ENCODE assay signal across 28 cellular contexts in the genomic region with DNA sequence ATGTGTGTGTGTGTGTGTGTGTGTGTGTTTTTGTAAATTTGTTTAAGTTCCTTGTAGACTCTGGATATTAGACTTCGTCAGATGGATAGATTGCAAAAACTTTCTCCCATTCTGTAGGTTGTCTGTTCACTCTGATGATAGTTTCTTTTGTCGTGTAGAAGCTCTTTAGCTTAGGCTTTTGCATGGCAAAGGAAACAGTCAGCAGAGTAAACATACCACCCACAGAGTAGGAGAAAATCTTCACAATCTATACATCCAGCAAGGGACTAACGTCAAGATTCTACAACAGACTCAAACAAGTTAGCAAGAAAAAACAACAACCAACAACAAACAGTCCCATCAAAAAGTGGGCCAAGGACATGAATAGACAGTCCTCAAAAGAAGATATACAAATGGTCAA.
"Had no signal": no experiment of that assay in that cellular context is flagged by ENCODE, and none has a peak within 500 bp of the region (broad histone marks: within the 10 kb centered on the region; RNA-seq: fewer than 3 reads in every experiment).

No MANE protein-coding gene starts in this region.

- ATAC-seq: activated CD4-positive, alpha-beta T cell treated with anti-CD3 and anti-CD28 coated beads for 36 hours; activated CD4-positive, CD25-positive, alpha-beta regulatory T cell treated with anti-CD3 and anti-CD28 coated beads, Interleukin-2, amount 50 U/mL, for 24 hours; activated CD8-positive, alpha-beta memory T cell treated with anti-CD3 and anti-CD28 coated beads, Interleukin-2, amount 10 ng/mL, durations not matched to agents 7 days and 5 days; activated CD8-positive, alpha-beta T cell treated with anti-CD3 and anti-CD28 coated beads, Interleukin-2, amount 10 ng/mL, durations not matched to agents 7 days and 5 days; esophagus mucosa had no signal

- H3K36me3 ChIP-seq: brain microvascular endothelial cell had no signal

- H3K36me3 Mint-ChIP-seq: activated CD4-positive, alpha-beta memory T cell treated with anti-CD3 and anti-CD28 coated beads for 36 hours; activated CD8-positive, alpha-beta memory T cell treated with anti-CD3 and anti-CD28 coated beads, Interleukin-2, amount 10 ng/mL, durations not matched to agents 7 days and 5 days; activated naive CD4-positive, alpha-beta T cell treated with anti-CD3 and anti-CD28 coated beads, Interleukin-2, amount 50 U/mL, for 24 hours; activated naive CD8-positive, alpha-beta T cell treated with anti-CD3 and anti-CD28 coated beads for 36 hours had no signal

- H3K9me3 Mint-ChIP-seq: activated CD4-positive, alpha-beta memory T cell treated with anti-CD3 and anti-CD28 coated beads for 36 hours; activated CD4-positive, alpha-beta T cell treated with anti-CD3 and anti-CD28 coated beads, Interleukin-2, amount 10 ng/mL, durations not matched to agents 24 days and 14 days; activated naive CD8-positive, alpha-beta T cell treated with anti-CD3 and anti-CD28 coated beads for 36 hours; activated T-helper 1 cell treated with anti-CD3 and anti-CD28 coated beads, Interleukin-12 subunit alpha, Interleukin-12 subunit beta, Interleukin-2, Interleukin-4 antibody, amounts not matched to agents 30 ng/mL and 10 ng/mL and 1 ng/mL, durations not matched to agents 14 hours and 24 hours and 36 hours; activated T-helper 2 cell treated with anti-CD3 and anti-CD28 coated beads, Interferon-gamma antibody, Interleukin-2, Interleukin-4, amounts not matched to agents 10 μg/mL and 5 μg/mL and 100 μg/mL, durations not matched to agents 14 hours and 24 hours and 36 hours; central memory CD8-positive, alpha-beta T cell; dendritic cell treated with granulocyte-macrophage colony-stimulating factor and Interleukin-4, amounts not matched to agents 40 ng/mL and 50 ng/mL, for 4 days had no signal

- H3K4me3 Mint-ChIP-seq: activated B cell treated with CpG ODN at 0.5 μM for 24 hours; activated CD4-positive, alpha-beta memory T cell treated with anti-CD3 and anti-CD28 coated beads for 36 hours; activated CD4-positive, alpha-beta T cell treated with anti-CD3 and anti-CD28 coated beads for 36 hours; activated CD4-positive, alpha-beta T cell treated with anti-CD3 and anti-CD28 coated beads, Interleukin-2, amount 10 ng/mL, durations not matched to agents 24 days and 14 days; activated CD8-positive, alpha-beta memory T cell treated with anti-CD3 and anti-CD28 coated beads, Interleukin-2, amount 10 ng/mL, durations not matched to agents 7 days and 5 days; activated CD8-positive, alpha-beta T cell treated with anti-CD3 and anti-CD28 coated beads, Interleukin-2, amount 10 ng/mL, durations not matched to agents 7 days and 5 days; activated naive CD4-positive, alpha-beta T cell treated with anti-CD3 and anti-CD28 coated beads for 36 hours; activated naive CD4-positive, alpha-beta T cell treated with anti-CD3 and anti-CD28 coated beads, Interleukin-2, amount 50 U/mL, for 24 hours; activated naive CD8-positive, alpha-beta T cell treated with anti-CD3 and anti-CD28 coated beads for 36 hours; activated T-helper 1 cell treated with anti-CD3 and anti-CD28 coated beads, Interleukin-12 subunit alpha, Interleukin-12 subunit beta, Interleukin-2, Interleukin-4 antibody, amounts not matched to agents 30 ng/mL and 10 ng/mL and 1 ng/mL, durations not matched to agents 14 hours and 24 hours and 36 hours; central memory CD8-positive, alpha-beta T cell; dendritic cell treated with granulocyte-macrophage colony-stimulating factor and Interleukin-4, amounts not matched to agents 40 ng/mL and 50 ng/mL, for 4 days; endodermal cell had no signal

- H3K27me3 Mint-ChIP-seq: activated B cell treated with CpG ODN at 0.5 μM for 24 hours; activated CD4-positive, alpha-beta memory T cell treated with anti-CD3 and anti-CD28 coated beads for 36 hours; activated CD4-positive, alpha-beta T cell treated with anti-CD3 and anti-CD28 coated beads for 36 hours; activated CD4-positive, alpha-beta T cell treated with anti-CD3 and anti-CD28 coated beads, Interleukin-2, amount 10 ng/mL, durations not matched to agents 24 days and 14 days; activated CD8-positive, alpha-beta memory T cell treated with anti-CD3 and anti-CD28 coated beads, Interleukin-2, amount 10 ng/mL, durations not matched to agents 7 days and 5 days; activated naive CD8-positive, alpha-beta T cell treated with anti-CD3 and anti-CD28 coated beads for 36 hours; central memory CD8-positive, alpha-beta T cell; dendritic cell treated with granulocyte-macrophage colony-stimulating factor and Interleukin-4, amounts not matched to agents 40 ng/mL and 50 ng/mL, for 4 days had no signal

- H3K27ac ChIP-seq: brain microvascular endothelial cell, coronary artery, dorsolateral prefrontal cortex, VCaP had no signal

- H3K4me1 Mint-ChIP-seq: activated B cell treated with CpG ODN at 0.5 μM for 24 hours; activated CD4-positive, alpha-beta T cell treated with anti-CD3 and anti-CD28 coated beads for 36 hours; activated CD4-positive, alpha-beta T cell treated with anti-CD3 and anti-CD28 coated beads, Interleukin-2, amount 10 ng/mL, durations not matched to agents 24 days and 14 days; activated CD8-positive, alpha-beta memory T cell treated with anti-CD3 and anti-CD28 coated beads, Interleukin-2, amount 10 ng/mL, durations not matched to agents 7 days and 5 days; activated naive CD4-positive, alpha-beta T cell treated with anti-CD3 and anti-CD28 coated beads, Interleukin-2, amount 50 U/mL, for 24 hours; activated naive CD8-positive, alpha-beta T cell treated with anti-CD3 and anti-CD28 coated beads for 36 hours; central memory CD8-positive, alpha-beta T cell had no signal

- H3K27me3 ChIP-seq: brain microvascular endothelial cell had no signal

- H3K27ac Mint-ChIP-seq: activated B cell treated with CpG ODN at 0.5 μM for 24 hours; activated CD4-positive, alpha-beta memory T cell treated with anti-CD3 and anti-CD28 coated beads for 36 hours; activated CD4-positive, alpha-beta T cell treated with anti-CD3 and anti-CD28 coated beads for 36 hours; activated CD4-positive, alpha-beta T cell treated with anti-CD3 and anti-CD28 coated beads, Interleukin-2, amount 10 ng/mL, durations not matched to agents 24 days and 14 days; activated CD8-positive, alpha-beta memory T cell treated with anti-CD3 and anti-CD28 coated beads, Interleukin-2, amount 10 ng/mL, durations not matched to agents 7 days and 5 days; activated CD8-positive, alpha-beta T cell treated with anti-CD3 and anti-CD28 coated beads, Interleukin-2, amount 10 ng/mL, durations not matched to agents 7 days and 5 days; activated naive CD4-positive, alpha-beta T cell treated with anti-CD3 and anti-CD28 coated beads for 36 hours; activated naive CD4-positive, alpha-beta T cell treated with anti-CD3 and anti-CD28 coated beads, Interleukin-2, amount 50 U/mL, for 24 hours; activated naive CD8-positive, alpha-beta T cell treated with anti-CD3 and anti-CD28 coated beads for 36 hours; activated T-helper 1 cell treated with anti-CD3 and anti-CD28 coated beads, Interleukin-12 subunit alpha, Interleukin-12 subunit beta, Interleukin-2, Interleukin-4 antibody, amounts not matched to agents 30 ng/mL and 10 ng/mL and 1 ng/mL, durations not matched to agents 14 hours and 24 hours and 36 hours; activated T-helper 2 cell treated with anti-CD3 and anti-CD28 coated beads, Interferon-gamma antibody, Interleukin-2, Interleukin-4, amounts not matched to agents 10 μg/mL and 5 μg/mL and 100 μg/mL, durations not matched to agents 14 hours and 24 hours and 36 hours; dendritic cell treated with granulocyte-macrophage colony-stimulating factor and Interleukin-4, amounts not matched to agents 40 ng/mL and 50 ng/mL, for 4 days; endodermal cell had no signal

- DNase-seq: activated B cell treated with CpG ODN at 0.5 μM for 24 hours; activated CD4-positive, alpha-beta memory T cell treated with anti-CD3 and anti-CD28 coated beads for 36 hours; activated CD4-positive, alpha-beta T cell treated with anti-CD3 and anti-CD28 coated beads for 36 hours; activated CD4-positive, alpha-beta T cell treated with anti-CD3 and anti-CD28 coated beads, Interleukin-2, amount 10 ng/mL, durations not matched to agents 24 days and 14 days; activated CD8-positive, alpha-beta memory T cell treated with anti-CD3 and anti-CD28 coated beads, Interleukin-2, amount 10 ng/mL, durations not matched to agents 7 days and 5 days; activated CD8-positive, alpha-beta memory T cell treated with anti-CD3 and anti-CD28 coated beads, Interleukin-2, amount 50 U/mL, for 4 hours; activated CD8-positive, alpha-beta T cell treated with anti-CD3 and anti-CD28 coated beads, Interleukin-2, amount 10 ng/mL, durations not matched to agents 7 days and 5 days; activated effector memory CD4-positive, alpha-beta T cell treated with anti-CD3 and anti-CD28 coated beads, Interleukin-2, amount 50 U/mL, for 16 hours; activated naive CD4-positive, alpha-beta T cell treated with anti-CD3 and anti-CD28 coated beads for 36 hours; activated naive CD8-positive, alpha-beta T cell treated with anti-CD3 and anti-CD28 coated beads for 36 hours; activated T-cell treated with anti-CD3 and anti-CD28 coated beads, Interleukin-2, amount 50 U/mL, for 1 hour; activated T-cell treated with anti-CD3 and anti-CD28 coated beads, Interleukin-2, amount 50 U/mL, for 48 hours; brain microvascular endothelial cell; dorsolateral prefrontal cortex; effector memory CD4-positive, alpha-beta T cell; endodermal cell; foreskin fibroblast; head of caudate nucleus; T-helper 2 cell had no signal

- H3K4me3 ChIP-seq: coronary artery, dorsolateral prefrontal cortex had no signal
